In the genomic region with DNA sequence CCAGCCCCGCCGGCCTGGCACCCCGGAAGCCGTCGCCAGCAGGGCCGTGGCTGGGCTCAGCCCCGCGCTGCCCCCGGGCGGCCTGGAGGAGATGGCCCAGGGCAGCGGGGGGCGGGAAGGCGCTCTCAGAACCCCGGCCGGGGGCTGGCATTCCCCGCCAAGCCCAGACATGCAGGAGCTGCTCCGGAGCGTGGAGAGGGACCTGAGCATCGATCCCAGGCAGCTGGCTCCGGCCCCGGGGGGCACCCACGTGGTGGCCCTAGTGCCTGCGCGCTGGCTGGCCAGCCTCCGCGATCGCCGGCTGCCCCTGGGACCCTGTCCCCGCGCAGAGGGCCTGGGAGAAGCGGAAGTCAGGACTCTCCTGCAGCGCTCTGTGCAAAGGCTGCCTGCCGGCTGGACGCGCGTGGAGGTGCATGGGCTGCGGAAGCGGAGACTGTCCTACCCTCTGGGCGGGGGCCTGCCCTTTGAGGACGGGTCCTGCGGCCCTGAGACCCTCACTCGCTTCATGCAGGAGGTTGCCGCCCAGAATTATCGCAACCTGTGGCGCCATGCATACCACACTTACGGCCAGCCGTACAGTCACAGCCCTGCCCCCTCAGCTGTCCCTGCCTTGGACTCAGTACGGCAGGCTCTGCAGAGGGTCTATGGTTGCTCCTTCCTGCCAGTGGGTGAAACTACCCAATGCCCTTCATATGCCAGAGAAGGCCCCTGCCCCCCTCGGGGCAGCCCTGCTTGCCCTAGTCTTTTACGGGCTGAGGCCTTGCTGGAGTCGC, we compare ENCODE assay signal across 8 cellular contexts. TPM values are rescaled to one million over a fixed set of nuclear protein-coding genes. Genes with fewer than 3 reads are reported as not detected.
DNase-seq lines count a peak whose midpoint lies in the region; ATAC-seq and TF ChIP-seq lines count a peak whose summit lies in the region.

No MANE protein-coding gene starts in this region.

- TF ChIP-seq CTCF in LNCAP (IDR thresholded peaks at IDR 0.05) (0 out of 2 replicates have a peak, but pooled peaks have one; percentile 16), brain (conservative IDR thresholded peaks at IDR 0.05) (no peak)

- H4K20me1 ChIP-seq in BLaER1 treated with 17β-estradiol and CSF1 and Interleukin-3, amounts not matched to agents 10 nM and 100 nM, result peaks cover 0 to 48% (median 27%) of the 10 kb centered on the region in 11 experiments; a peak in 14 of 22 replicates

- peak overlapping the region; percentile 84 to 95 (median 92) for H3K9ac ChIP-seq in BLaER1 treated with 17β-estradiol and CSF1 and Interleukin-3, amounts not matched to agents 10 nM and 100 nM

- H3K4me1 Mint-ChIP-seq in brain, result peaks cover 36% of the 10 kb centered on the region

- H3K9me3 ChIP-seq in BLaER1 treated with 17β-estradiol and CSF1 and Interleukin-3, amounts not matched to agents 10 nM and 100 nM (replicated peaks in 1 of 11), result no peaks in the 10 kb centered on the region

- DNase-seq in left kidney (ENCODE audit: low read depth, low spot score) (peak; percentile 50), substantia nigra (lab: John Stamatoyannopoulos, UW) (peak in 12 of 49 donors; percentile 30 to 88 (median 58)), DMS153 treated with DMSO at 0.1 percent for 48 hours (lab: John Stamatoyannopoulos, UW; ENCODE audit: unreplicated experiment) (no peak), G401 (ENCODE audit: low spot score) (no peak)

- H3K9me3 Mint-ChIP-seq in brain, result no peaks in the 10 kb centered on the region

- H3K27me3 Mint-ChIP-seq in brain, result no peaks in the 10 kb centered on the region

- peak overlapping the region in 1 of 5 experiments; percentile 57 for H3K27ac Mint-ChIP-seq in brain

- peak overlapping the region; percentile 70 to 83 (median 78) for H3K4me3 Mint-ChIP-seq in brain

- H3K36me3 ChIP-seq in BLaER1 treated with 17β-estradiol and CSF1 and Interleukin-3, amounts not matched to agents 10 nM and 100 nM, result peaks cover 21 to 44% (median 33%) of the 10 kb centered on the region in 11 experiments

- peaks cover 82 to 94% (median 90%) of the 10 kb centered on the region in 10 experiments for H3K4me1 ChIP-seq in BLaER1 treated with 17β-estradiol and CSF1 and Interleukin-3, amounts not matched to agents 10 nM and 100 nM

- in situ Hi-C loops in G401 (cut with HindIII; ENCODE audit: low sequenced_read_pairs), result no loop called here

- H3K27me3 ChIP-seq in BLaER1 treated with 17β-estradiol and CSF1 and Interleukin-3, amounts not matched to agents 10 nM and 100 nM, result no peaks in the 10 kb centered on the region

- no peaks in the 10 kb centered on the region for H3K36me3 Mint-ChIP-seq in brain

- peak overlapping the region; percentile 94 to 100 (median 99) for H3K4me2 ChIP-seq in BLaER1 treated with 17β-estradiol and CSF1 and Interleukin-3, amounts not matched to agents 10 nM and 100 nM

- peak; percentile 30 for ATAC-seq in GM19463 (IDR thresholded peaks at IDR 0.05; ENCODE audit: unreplicated experiment)

- H3K4me3 ChIP-seq in BLaER1 treated with 17β-estradiol and CSF1 and Interleukin-3, amounts not matched to agents 10 nM and 100 nM, result peak overlapping the region; percentile 72 to 86 (median 80)

- peak overlapping the region; percentile 89 to 99 (median 96) for H3K27ac ChIP-seq in BLaER1 treated with 17β-estradiol and CSF1 and Interleukin-3, amounts not matched to agents 10 nM and 100 nM
- H3K27ac ChIP-seq in substantia nigra (ENCODE audit: low read depth, low read length, poor library complexity, severe bottlenecking), result peak overlapping the region; percentile 81

RNA-seq across cellular contexts. Expression of a gene that starts 0.6 kb away (rescaled TPM):
- polyA plus RNA-seq in brain (ENCODE audit: insufficient read depth, low read depth, low replicate concordance), result 12.5 TPM
- total RNA-seq in G401 (2014; rRNA removed; shearing (Covaris generic)), result 25.0 and 29.9 TPM in 2 replicates

RNA-seq across cellular contexts. Expression of a gene that starts 14.9 kb away (rescaled TPM):
- 0.27 TPM for polyA plus RNA-seq in brain (ENCODE audit: insufficient read depth, low read depth, low replicate concordance)
- total RNA-seq in G401 (2014; rRNA removed; shearing (Covaris generic)), result 1.2 TPM in 2 replicates

RNA-seq across cellular contexts. Expression of a gene that starts 17.6 kb away (rescaled TPM):
- polyA plus RNA-seq in brain (ENCODE audit: insufficient read depth, low read depth, low replicate concordance), result 0.24 TPM
- total RNA-seq in G401 (2014; rRNA removed; shearing (Covaris generic)), result 2.4 and 3.0 TPM in 2 replicates

RNA-seq across cellular contexts. Expression of a gene that starts 36.8 kb away (rescaled TPM):
- polyA plus RNA-seq in brain (ENCODE audit: insufficient read depth, low read depth, low replicate concordance), result 31.9 TPM
- 465 and 509 TPM in 2 replicates for total RNA-seq in G401 (2014; rRNA removed; shearing (Covaris generic))

RNA-seq across cellular contexts. Expression of a gene that starts 40.4 kb away (rescaled TPM):
- 418 TPM for polyA plus RNA-seq in brain (ENCODE audit: insufficient read depth, low read depth, low replicate concordance)
- 157 and 202 TPM in 2 replicates for total RNA-seq in G401 (2014; rRNA removed; shearing (Covaris generic))
